10 cellular contexts compared by ENCODE assay signal in the genomic region with DNA sequence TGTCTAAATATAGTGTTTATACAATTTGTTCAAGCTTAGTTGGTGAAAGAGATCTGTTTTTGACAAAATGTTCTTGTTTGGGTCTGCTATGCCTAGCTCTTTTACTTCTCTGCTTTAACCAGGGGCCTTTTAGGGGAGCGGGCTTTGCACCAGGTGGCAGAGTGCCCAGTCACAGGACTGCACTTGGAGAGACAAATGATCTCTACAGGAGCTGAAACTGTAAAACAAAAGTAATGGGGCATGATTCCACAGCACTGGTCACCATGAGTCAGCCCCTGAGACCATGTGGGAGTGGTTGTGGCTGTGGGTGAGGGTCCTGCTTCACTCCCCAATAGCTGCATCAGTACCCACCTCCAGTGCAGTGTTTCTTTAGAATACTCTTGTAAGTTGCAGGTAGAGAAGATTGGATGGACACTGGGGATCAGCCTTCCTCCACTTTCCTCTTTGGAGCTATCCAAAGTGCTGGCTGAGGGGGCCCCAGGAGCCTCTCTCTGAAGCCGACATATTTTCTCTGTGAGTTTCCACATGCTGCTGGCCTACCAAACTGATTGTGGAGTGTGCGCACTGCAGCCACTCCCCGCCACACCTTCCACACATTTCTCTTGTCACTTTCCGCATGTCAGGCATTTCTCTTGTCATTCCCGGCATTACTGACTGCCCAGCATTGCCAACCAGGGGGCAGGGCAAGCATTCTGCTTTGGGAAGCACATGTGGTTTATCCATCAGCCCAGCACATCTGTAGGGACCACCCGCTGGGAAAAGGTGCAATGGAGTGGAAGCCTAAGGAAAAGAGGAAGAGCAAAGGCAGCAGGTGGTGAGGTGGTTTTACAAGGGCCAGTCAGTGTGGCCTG.
A peak's percentile ranks its signal among the peaks of the same experiment; 100 is the strongest.
DNase-seq lines count a peak whose midpoint lies in the region; ATAC-seq and TF ChIP-seq lines count a peak whose summit lies in the region.
"Had no signal": no experiment of that assay in that cellular context is flagged by ENCODE, and none has a peak within 500 bp of the region (broad histone marks: within the 10 kb centered on the region; RNA-seq: fewer than 3 reads in every experiment).

No MANE protein-coding gene starts in this region.

- H3K4me1 ChIP-seq in BE2C, result peaks cover 11% of the 10 kb centered on the region

- ATAC-seq in GM18861 (IDR thresholded peaks at IDR 0.05; ENCODE audit: unreplicated experiment) (peak; percentile 20), GM21825 (IDR thresholded peaks at IDR 0.05; ENCODE audit: unreplicated experiment) (peak; percentile 27), GM19035 (IDR thresholded peaks at IDR 0.05; ENCODE audit: unreplicated experiment) (no peak)

- no peak for TF ChIP-seq CTCF in BE2C (IDR thresholded peaks at IDR 0.05; ENCODE audit: low read depth, low read length)

- peak; percentile 36 for DNase-seq in HT1080 (ENCODE audit: low read depth)
- peak; percentile 9 for DNase-seq in myocyte (ENCODE audit: low read depth)
- no peak for DNase-seq in NCI-H1092 treated with DMSO at 0.1 percent for 48 hours (lab: John Stamatoyannopoulos, UW)
- DNase-seq in activated CD4-positive, alpha-beta T cell treated with anti-CD3 and anti-CD28 coated beads, Interleukin-2, amount 50 U/mL, for 1 hour, result no peak
- DNase-seq in BE2C, result no peak
- DNase-seq: GOT3, naive B cell had no signal

- no peaks in the 10 kb centered on the region for H3K27me3 ChIP-seq in BE2C

- H3K4me3 ChIP-seq in BE2C (ENCODE audit: low read depth, low read length), result no peak overlapping the region

- no peaks in the 10 kb centered on the region for H3K36me3 ChIP-seq in BE2C

- no peaks in the 10 kb centered on the region for H3K9me3 ChIP-seq in BE2C

Comparison
In these comparisons a context has a peak if more than half of its experiments do, and no peak if none do; other contexts are left out.
1. DNase-seq: peak in HT1080 (single experiment) and myocyte (single experiment); none in NCI-H1092 treated with DMSO at 0.1 percent for 48 hours (single experiment), activated CD4-positive, alpha-beta T cell treated with anti-CD3 and anti-CD28 coated beads, Interleukin-2, amount 50 U/mL, for 1 hour (single experiment) and BE2C (single experiment).